8 cellular contexts compared by ENCODE assay signal in genomic region chr1:156295391-156295947, GRCh38. TPM values are rescaled to one million over a fixed set of nuclear protein-coding genes. Genes with fewer than 3 reads are reported as not detected.
DNase-seq lines count a peak whose midpoint lies in the region; ATAC-seq and TF ChIP-seq lines count a peak whose summit lies in the region.

Gene GLMP (minus strand): TSS chr1:156295679. CDS start chr1:156295645, 34 bp downstream.

- peaks cover 8% of the 10 kb centered on the region for H3K36me3 ChIP-seq in mesodermal cell (ENCODE audit: control insufficient read depth, insufficient read depth, low read length)

- no peaks in the 10 kb centered on the region for H3K9me3 Mint-ChIP-seq in CD4-positive, alpha-beta T cell

- TF ChIP-seq CTCF in CD4-positive, alpha-beta T cell (IDR thresholded peaks at IDR 0.05): no peak
- no peak for TF ChIP-seq CTCF in HFF-Myc (IDR thresholded peaks at IDR 0.05; ENCODE audit: low read depth, low read length, missing control alignments)
- TF ChIP-seq CTCF in epithelial cell of esophagus (IDR thresholded peaks at IDR 0.05; ENCODE audit: insufficient read depth, low read depth, low read length, missing control alignments): no peak

- POLR2A ChIA-PET in CD4-positive, alpha-beta T cell (lab: Charles Lee): interaction anchor here (1.0 to 3.6 kb wide), 2 partner anchors 13 to 15 kb away, joined by 3 to 37 read pairs; partner anchors contain the start of genes SMG5 and TMEM79

- H3K4me1 ChIP-seq in mesodermal cell (ENCODE audit: control insufficient read depth, insufficient read depth, low read length, poor library complexity, severe bottlenecking): peaks cover 8% of the 10 kb centered on the region

- peak within 1 kb of the TSS; percentile 80 for H3K27ac Mint-ChIP-seq in CD4-positive, alpha-beta T cell

- ATAC-seq in CD4-positive, alpha-beta T cell (ENCODE audit: poor library complexity): peak; percentile 93
- no peak for ATAC-seq in HG03045 (IDR thresholded peaks at IDR 0.05; ENCODE audit: unreplicated experiment)

- DNase-seq in CD4-positive, alpha-beta T cell: peak; percentile 27 to 65 (median 47)
- DNase-seq in HFF-Myc (ENCODE audit: extremely low read depth, low read depth) (no peak), NOMO-1 (lab: John Stamatoyannopoulos, UW; ENCODE audit: unreplicated experiment in 2 of 2) (peak; percentile 24 to 65), activated T-cell treated with anti-CD3 and anti-CD28 coated beads for 4 hours (peak; percentile 27), epithelial cell of esophagus (ENCODE audit: low read depth) (peak; percentile 60)
- peak; percentile 24 to 25 for DNase-seq in stimulated activated CD8-positive, alpha-beta memory T cell treated with anti-CD3 and anti-CD28 coated beads, Interleukin-2, amount 100 ng/mL, for 1 hour (ENCODE audit: low read depth in 2 of 2)

- H3K4me3 ChIP-seq in HFF-Myc (replicated peaks; ENCODE audit: low read depth, low read length): peak within 1 kb of the TSS; percentile 82
- H3K4me3 ChIP-seq in epithelial cell of esophagus (ENCODE audit: low read length): peak within 1 kb of the TSS; percentile 92
- H3K4me3 ChIP-seq in mesodermal cell (ENCODE audit: extremely low read depth, insufficient read depth, low read length, poor library complexity, severe bottlenecking): peak within 1 kb of the TSS; percentile 62

- intact Hi-C loops in CD4-positive, alpha-beta T cell (cut with DNase I, micrococcal nuclease): no loop called here

- peak within 1 kb of the TSS; percentile 89 for H3K4me3 Mint-ChIP-seq in CD4-positive, alpha-beta T cell

- H3K27ac ChIP-seq in CD4-positive, alpha-beta T cell (ENCODE audit: low read depth, low read length): peak within 1 kb of the TSS; percentile 55
- no peak within 1 kb of the TSS for H3K27ac ChIP-seq in mesodermal cell (ENCODE audit: low read depth, low read length, severe bottlenecking)

- peaks cover 21% of the 10 kb centered on the region for H3K4me1 Mint-ChIP-seq in CD4-positive, alpha-beta T cell (ENCODE audit: low read depth)

- H3K27me3 Mint-ChIP-seq in CD4-positive, alpha-beta T cell: no peaks in the 10 kb centered on the region

- no peaks in the 10 kb centered on the region for H3K9me3 ChIP-seq in CD4-positive, alpha-beta T cell (ENCODE audit: control insufficient read depth, low read length)
- H3K9me3 ChIP-seq in mesodermal cell (ENCODE audit: control insufficient read depth, low read length): no peaks in the 10 kb centered on the region

- H3K36me3 Mint-ChIP-seq in CD4-positive, alpha-beta T cell (ENCODE audit: low read depth): peaks cover 12% of the 10 kb centered on the region

- H3K27me3 ChIP-seq in CD4-positive, alpha-beta T cell (ENCODE audit: control insufficient read depth, insufficient read depth, low read length): no peaks in the 10 kb centered on the region

- CTCF ChIA-PET in CD4-positive, alpha-beta T cell (lab: Charles Lee): interaction anchor here (0.7 kb wide), 1 partner anchor 13 kb away, joined by 3 read pairs; the partner anchor contains the start of gene SMG5

- 8 to 14% methylated on average over 11 to 14 of the region's 17 CpGs for WGBS in mesodermal cell (ENCODE audit: insufficient coverage in 2 of 2), 2 experiments

RNA-seq across cellular contexts. Expression of gene GLMP, which starts in this region (rescaled TPM):
- 10 to 100 TPM; 12.3 to 16.1 TPM for total RNA-seq in CD4-positive, alpha-beta T cell
- polyA plus RNA-seq in mesodermal cell (2013, experiment 1 of 2): 67.5 TPM
- 64.4 TPM for polyA plus RNA-seq in mesodermal cell (2013, experiment 2 of 2)
